In the genomic region with DNA sequence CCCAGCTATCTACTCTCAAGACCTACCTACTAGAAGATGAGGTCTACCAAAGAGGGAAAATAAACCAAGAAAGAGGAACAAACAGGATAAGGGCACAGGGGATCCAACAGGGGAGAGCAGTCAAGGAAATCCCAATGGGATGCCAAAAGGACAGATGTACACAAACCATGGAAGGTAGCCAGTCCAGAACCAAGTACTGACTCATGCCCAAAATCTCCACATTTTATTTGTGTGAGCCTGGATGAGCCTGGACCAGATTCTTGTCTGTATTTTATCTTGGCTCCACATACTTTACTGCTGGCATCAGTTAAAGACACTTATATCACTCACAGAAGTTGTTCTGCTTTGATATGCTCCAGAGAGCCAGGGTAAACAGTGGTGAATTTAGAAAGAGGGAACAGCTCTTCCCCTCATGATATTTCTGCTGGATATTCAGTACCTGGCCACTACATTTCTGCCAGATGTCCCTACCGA, we compare ENCODE assay signal across 8 cellular contexts. TPM values are rescaled to one million over a fixed set of nuclear protein-coding genes. Genes with fewer than 3 reads are reported as not detected.
DNase-seq lines count a peak whose midpoint lies in the region; ATAC-seq and TF ChIP-seq lines count a peak whose summit lies in the region.
"Not testable (repeated sequence)": the region's sequence is repeated elsewhere in the genome, so short reads cannot be mapped to it uniquely, and the experiment has no call there.

No MANE protein-coding gene starts in this region.

- peaks cover 31% of the 10 kb centered on the region for H3F3A ChIP-seq in SK-N-SH (replicated peaks; ENCODE audit: insufficient read depth)

- not testable (repeated sequence) for H3K9me3 ChIP-seq in HUES64 (ENCODE audit: insufficient read depth, low read depth, low read length); SK-N-SH; mesodermal cell (ENCODE audit: control insufficient read depth, low read length); thoracic aorta

- H4K20me1 ChIP-seq in SK-N-SH (ENCODE audit: insufficient read depth) = not testable (repeated sequence)

- ATAC-seq in GM18909 (IDR thresholded peaks at IDR 0.05; ENCODE audit: poor library complexity, unreplicated experiment) (peak; percentile 8), thoracic aorta (ENCODE audit: insufficient number of reproducible peaks, low FRiP score, low read depth) (peak; percentile 18)

- H3K36me3 ChIP-seq in HUES64 (ENCODE audit: insufficient read depth, low read length); thoracic aorta: not testable (repeated sequence)
- H3K36me3 ChIP-seq in SK-N-SH (replicated peaks in 1 of 2; ENCODE audit: control insufficient read depth in 1 of 2, insufficient read depth in 2 of 2, low read length in 1 of 2) (peaks cover 0 to 18% of the 10 kb centered on the region in 2 experiments), mesodermal cell (ENCODE audit: control insufficient read depth, insufficient read depth, low read length) (peaks cover 15% of the 10 kb centered on the region)

- POLR2A ChIA-PET in SK-N-SH (lab: Yijun Ruan, JAX) = not testable (repeated sequence)

- peak in 1 of 2 experiments; percentile 74; a peak in 2 of 4 replicates for TF ChIP-seq EP300 in SK-N-SH (IDR thresholded peaks at IDR 0.05; ENCODE audit: borderline replicate concordance in 1 of 2, low read depth in 1 of 2, low read length in 1 of 2)

- CTCF ChIA-PET in SK-N-SH (lab: Yijun Ruan, JAX) = not testable (repeated sequence)

- H3K27me3 ChIP-seq in HUES64 (ENCODE audit: insufficient read depth, low read length); SK-N-SH (ENCODE audit: insufficient read depth); thoracic aorta (replicated peaks; ENCODE audit: insufficient read depth): not testable (repeated sequence)

- TF ChIP-seq RAD21 in SK-N-SH (IDR thresholded peaks at IDR 0.05; ENCODE audit: low read length) = not testable (repeated sequence)

- H3K4me2 ChIP-seq in SK-N-SH = peak overlapping the region; percentile 54

- H3K27ac ChIP-seq in HUES64 (ENCODE audit: low read depth, low read length) (peak overlapping the region; percentile 55), SK-N-SH (ENCODE audit: low read depth in 2 of 2, low read length in 1 of 2) (peak overlapping the region; percentile 70 to 99), cingulate gyrus (ENCODE audit: low read depth, low read length) (peak overlapping the region; percentile 10), mesodermal cell (ENCODE audit: low read depth, low read length, severe bottlenecking) (peak overlapping the region; percentile 98), thoracic aorta (peak overlapping the region; percentile 37 to 56)

- TF ChIP-seq CTCF in SK-N-SH (IDR thresholded peaks at IDR 0.05); thoracic aorta (IDR thresholded peaks at IDR 0.05): not testable (repeated sequence)

- not testable (repeated sequence) for H2AFZ ChIP-seq in SK-N-SH (ENCODE audit: low read depth)

- DNase-seq in AG20443 (ENCODE audit: low spot score) (peak; percentile 32), glomerular visceral epithelial cell (ENCODE audit: extremely low spot score) (peak; percentile 35)
- not testable (repeated sequence) for DNase-seq in SK-N-SH; thoracic aorta (ENCODE audit: low spot score)

- H3K9ac ChIP-seq in HUES64 (ENCODE audit: low read depth, low read length) = not testable (repeated sequence)
- peak overlapping the region; percentile 65; the same call in 1 of the 2 replicates for H3K9ac ChIP-seq in SK-N-SH

- H3K4me1 ChIP-seq in HUES64 (ENCODE audit: insufficient read depth, low read length) (peaks cover 19% of the 10 kb centered on the region), SK-N-SH (ENCODE audit: control insufficient read depth in 1 of 2, insufficient read depth in 2 of 2, low read depth in 1 of 2, low read length in 1 of 2) (peaks cover 6 to 23% of the 10 kb centered on the region in 2 experiments), mesodermal cell (ENCODE audit: control insufficient read depth, insufficient read depth, low read length, poor library complexity, severe bottlenecking) (peaks cover 28% of the 10 kb centered on the region), thoracic aorta (ENCODE audit: control insufficient read depth in 1 of 2, low read depth in 2 of 2) (peaks cover 11 to 16% of the 10 kb centered on the region in 2 donors)

- 88% methylated on average over 1 of the region's 1 CpG for WGBS in HUES64
- 26% methylated on average over 1 of the region's 1 CpG for WGBS in SK-N-SH (ENCODE audit: low lambda C conversion rate)
- WGBS in mesodermal cell (ENCODE audit: insufficient coverage in 2 of 2), 2 experiments = 83 to 100% methylated on average over 1 of the region's 1 CpG

- not testable (repeated sequence) for H3K9me2 ChIP-seq in SK-N-SH

- H3K4me3 ChIP-seq in HUES64 (ENCODE audit: low read length); mesodermal cell (ENCODE audit: extremely low read depth, insufficient read depth, low read length, poor library complexity, severe bottlenecking); thoracic aorta: not testable (repeated sequence)
- H3K4me3 ChIP-seq in SK-N-SH (ENCODE audit: low read depth in 2 of 2, low read length in 1 of 2) = 0 out of 4 replicates have a peak overlapping the region, but pooled peaks of 1 of the 2 experiments have one; percentile 16

- H3K79me2 ChIP-seq in SK-N-SH (ENCODE audit: insufficient read depth) = peaks cover 36% of the 10 kb centered on the region

TF ChIP-seq in SK-N-SH, 30 proteins besides CTCF, POLR2A, EP300 and RAD21:
- TF ChIP-seq TEAD4 (IDR thresholded peaks at IDR 0.05; ENCODE audit: borderline replicate concordance, insufficient read depth) (peak; percentile 63; the same call in 1 of the 2 replicates), MAX (IDR thresholded peaks at IDR 0.05; ENCODE audit: low read depth) (peak; percentile 39), NFIC (IDR thresholded peaks at IDR 0.05; ENCODE audit: borderline replicate concordance) (peak; percentile 88), JUND (IDR thresholded peaks at IDR 0.05) (peak; percentile 91), FOSL2 (IDR thresholded peaks at IDR 0.05; ENCODE audit: borderline replicate concordance, low read depth) (peak; percentile 90; the same call in 1 of the 2 replicates), MEF2A (IDR thresholded peaks at IDR 0.05; ENCODE audit: borderline replicate concordance, low read depth) (peak; percentile 49; the same call in 1 of the 2 replicates), TCF12 (IDR thresholded peaks at IDR 0.05) (peak; percentile 82)
- TF ChIP-seq, protein P1, sequence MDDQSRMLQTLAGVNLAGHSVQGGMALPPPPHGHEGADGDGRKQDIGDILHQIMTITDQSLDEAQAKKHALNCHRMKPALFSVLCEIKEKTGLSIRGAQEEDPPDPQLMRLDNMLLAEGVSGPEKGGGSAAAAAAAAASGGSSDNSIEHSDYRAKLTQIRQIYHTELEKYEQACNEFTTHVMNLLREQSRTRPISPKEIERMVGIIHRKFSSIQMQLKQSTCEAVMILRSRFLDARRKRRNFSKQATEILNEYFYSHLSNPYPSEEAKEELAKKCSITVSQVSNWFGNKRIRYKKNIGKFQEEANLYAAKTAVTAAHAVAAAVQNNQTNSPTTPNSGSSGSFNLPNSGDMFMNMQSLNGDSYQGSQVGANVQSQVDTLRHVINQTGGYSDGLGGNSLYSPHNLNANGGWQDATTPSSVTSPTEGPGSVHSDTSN (IDR thresholded peaks at IDR 0.05) = peak; percentile 73
TF ChIP-seq in SK-N-SH: peak in this region for 8; not testable (repeated sequence) for 22.

RNA-seq across cellular contexts. Expression of gene DPY19L1, which starts 34.1 kb away (rescaled TPM):
- 14.5 TPM for polyA plus RNA-seq in HUES64 (2013, experiment 1 of 2)
- 19.1 TPM for polyA plus RNA-seq in HUES64 (2013, experiment 2 of 2)
- 27.7 and 36.1 TPM in 2 replicates for polyA plus RNA-seq in SK-N-SH (2012; rRNA removed)
- 43.1 and 47.2 TPM in 2 replicates for polyA plus RNA-seq in SK-N-SH (2012; cell fraction: cytosol; rRNA removed)
- 14.0 and 23.6 TPM in 2 replicates for polyA plus RNA-seq in SK-N-SH (2012; cell fraction: nucleus; rRNA removed)
- 56.0 TPM for polyA plus RNA-seq in mesodermal cell (2013, experiment 1 of 2)
- polyA plus RNA-seq in mesodermal cell (2013, experiment 2 of 2) = 63.3 TPM
- total RNA-seq in thoracic aorta = 10 to 100 TPM; 13.9 to 32.5 TPM

Comparison
In these comparisons a context has a peak if more than half of its experiments do, and no peak if none do; other contexts are left out.
1. H3K27ac ChIP-seq: peak in every context shown above with its lines; median percentile 98 in mesodermal cell; 84 in SK-N-SH; 55 in HUES64; 46 in thoracic aorta; 10 in cingulate gyrus.